Comparison of ENCODE assay signal across 25 cellular contexts in the genomic region with DNA sequence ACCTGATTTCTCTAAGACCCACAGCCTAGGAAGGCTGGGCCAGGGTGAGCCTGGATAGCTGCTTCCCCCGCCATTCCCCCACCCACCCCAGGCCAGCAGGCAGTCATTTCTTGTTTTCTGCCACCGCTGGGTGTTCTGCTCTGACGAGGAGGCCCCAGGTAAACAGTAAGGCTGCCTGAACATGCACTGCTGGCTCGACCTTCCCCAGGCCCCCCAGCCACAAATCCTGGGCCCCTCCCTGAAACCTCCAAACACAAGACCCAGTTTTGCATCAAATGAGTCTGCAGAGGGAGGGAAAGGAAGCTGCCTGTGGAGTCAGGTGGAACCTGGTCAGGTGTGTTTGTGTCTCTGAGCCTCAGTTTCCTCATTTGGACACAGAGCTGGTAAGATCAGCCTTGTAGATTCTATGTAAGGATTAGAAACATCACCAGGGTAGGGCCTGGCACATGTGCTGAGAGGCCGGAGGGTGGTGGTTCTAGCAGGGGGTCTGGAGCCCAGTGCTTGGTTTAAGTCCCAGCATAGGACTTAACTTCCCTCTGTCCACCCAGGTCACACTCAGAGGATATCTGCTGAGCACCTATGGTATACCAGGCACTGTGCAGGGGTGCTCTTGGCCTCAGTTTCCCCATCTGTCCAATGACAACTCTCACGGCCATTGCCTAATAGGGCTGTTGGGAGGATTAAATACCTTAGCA. TPM values are rescaled to one million over a fixed set of nuclear protein-coding genes. Genes with fewer than 3 reads are reported as not detected.
DNase-seq lines count a peak whose midpoint lies in the region; ATAC-seq, FAIRE-seq and TF ChIP-seq lines count a peak whose summit lies in the region.
"Had no signal": no experiment of that assay in that cellular context is flagged by ENCODE, and none has a peak within 500 bp of the region (broad histone marks: within the 10 kb centered on the region; RNA-seq: fewer than 3 reads in every experiment).

No MANE protein-coding gene starts in this region.

- H3K4me1 Mint-ChIP-seq in activated T-cell treated with anti-CD3 and anti-CD28 coated beads, Interleukin-2, amount 50 U/mL, for 24 hours (ENCODE audit: low read depth) = peaks cover 28% of the 10 kb centered on the region
- H3K4me1 Mint-ChIP-seq in activated T-cell treated with anti-CD3 and anti-CD28 coated beads, Interleukin-2, amount 50 U/mL, for 4 hours (ENCODE audit: low read depth) = peaks cover 22% of the 10 kb centered on the region
- H3K4me1 Mint-ChIP-seq in immature natural killer cell = peaks cover 19 to 20% of the 10 kb centered on the region in 2 donors

- H3K4ac ChIP-seq in H1 (replicated peaks; ENCODE audit: insufficient read length, low read depth, low read length) = no peak overlapping the region

- H2AK5ac ChIP-seq in H1 (ENCODE audit: low read depth, low read length) = no peak overlapping the region; the same call in 1 of the 2 replicates

- peak overlapping the region; percentile 52 for H3K27ac Mint-ChIP-seq in activated T-cell treated with anti-CD3 and anti-CD28 coated beads, Interleukin-2, amount 50 U/mL, for 24 hours
- no peak overlapping the region for H3K27ac Mint-ChIP-seq in immature natural killer cell
- H3K27ac Mint-ChIP-seq: CD14-positive monocyte had no signal

- no peaks in the 10 kb centered on the region for H3K9me3 Mint-ChIP-seq in activated T-cell treated with anti-CD3 and anti-CD28 coated beads, Interleukin-2, amount 50 U/mL, for 24 hours
- no peaks in the 10 kb centered on the region for H3K9me3 Mint-ChIP-seq in activated T-cell treated with anti-CD3 and anti-CD28 coated beads, Interleukin-2, amount 50 U/mL, for 4 hours
- peaks cover 0 to 2% (median 0%) of the 10 kb centered on the region in 6 donors for H3K9me3 Mint-ChIP-seq in immature natural killer cell

- no peak overlapping the region for H4K8ac ChIP-seq in H1 (ENCODE audit: extremely low read depth, insufficient read depth, low read length)

- no peak overlapping the region for H3K9ac ChIP-seq in H1 (replicated peaks in 1 of 4; ENCODE audit: extremely low read depth in 1 of 4, low read depth in 3 of 4, low read length in 3 of 4)
- H3K9ac ChIP-seq: GM23248 had no signal

- H3K4me2 ChIP-seq in H1 (ENCODE audit: insufficient read depth in 1 of 2, low read depth in 2 of 2, low read length in 2 of 2) = no peak overlapping the region

- no peak overlapping the region; the same call in 1 of the 2 replicates for H2BK15ac ChIP-seq in H1 (ENCODE audit: low read length)

- H3K4me3 Mint-ChIP-seq in activated T-cell treated with anti-CD3 and anti-CD28 coated beads, Interleukin-2, amount 50 U/mL, for 24 hours = no peak overlapping the region
- H3K4me3 Mint-ChIP-seq in activated T-cell treated with anti-CD3 and anti-CD28 coated beads, Interleukin-2, amount 50 U/mL, for 4 hours = no peak overlapping the region
- H3K4me3 Mint-ChIP-seq in immature natural killer cell = no peak overlapping the region

- H2BK120ac ChIP-seq in H1 (replicated peaks; ENCODE audit: low read depth, low read length) = no peak overlapping the region

- H3K4me1 ChIP-seq in H1 (replicated peaks in 1 of 4; ENCODE audit: control insufficient read depth in 3 of 4, insufficient read depth in 4 of 4, low read length in 3 of 4) (peaks cover 5 to 9% (median 9%) of the 10 kb centered on the region in 4 experiments), thymus (ENCODE audit: control insufficient read depth, insufficient read depth, low read length) (peaks cover 49% of the 10 kb centered on the region)

- H3K36me3 ChIP-seq in H1 (ENCODE audit: control insufficient read depth in 2 of 4, insufficient read depth in 4 of 4, low read length in 3 of 4) (no peaks in the 10 kb centered on the region), thymus (ENCODE audit: control insufficient read depth, insufficient read depth) (no peaks in the 10 kb centered on the region)
- H3K36me3 ChIP-seq: HAP-1, Peyer's patch had no signal

- no peak overlapping the region for H2AFZ ChIP-seq in H1 (ENCODE audit: low read length)
- H2AFZ ChIP-seq: GM23248 had no signal

- CTCF ChIA-PET in H1 (lab: Charles Lee; ENCODE audit: partially characterized antibody) = interaction anchor here (1.4 to 3.8 kb wide), 2 partner anchors 43 to 56 kb away, joined by 3 to 13 read pairs; a partner anchor contains a TSS

- no peaks in the 10 kb centered on the region for H4K20me1 ChIP-seq in H1 (replicated peaks in 1 of 2; ENCODE audit: control insufficient read depth in 1 of 2, insufficient read depth in 2 of 2, low read length in 2 of 2)

- H3K27me3 ChIP-seq in H1 (replicated peaks in 1 of 4; ENCODE audit: control insufficient read depth in 3 of 4, extremely low read depth in 1 of 4, insufficient read depth in 3 of 4, low read length in 3 of 4) (no peaks in the 10 kb centered on the region), thymus (ENCODE audit: control insufficient read depth, insufficient read depth) (no peaks in the 10 kb centered on the region)
- H3K27me3 ChIP-seq: Peyer's patch had no signal

- H2BK5ac ChIP-seq in H1 (ENCODE audit: low read depth, low read length) = no peak overlapping the region

- no peak for ATAC-seq in activated T-cell treated with anti-CD3 and anti-CD28 coated beads, Interleukin-2, amount 50 U/mL, for 4 hours
- ATAC-seq in GM18511 (IDR thresholded peaks at IDR 0.05; ENCODE audit: unreplicated experiment) = no peak
- ATAC-seq: SK-N-SH treated with all-trans-retinoic acid at 6 μM for 48 hours had no signal

- TF ChIP-seq RAD21 in H1 (IDR thresholded peaks at IDR 0.05 in 1 of 2, conservative IDR thresholded peaks at IDR 0.05 in 1 of 2; ENCODE audit: low read depth in 2 of 2, low read length in 2 of 2) = no peak

- no peak overlapping the region for H3K14ac ChIP-seq in H1 (ENCODE audit: insufficient read length)

- 91% methylated on average over 6 of the region's 6 CpGs; no CpG with 5 or more reads in 1 of the 2 experiments for WGBS in H1 (ENCODE audit: extremely low coverage in 1 of 2, insufficient coverage in 1 of 2, insufficient read length in 1 of 2, insufficient replicate concordance in 2 of 2, low coverage in 1 of 2, low lambda C conversion rate in 2 of 2, missing lambda C conversion rate in 1 of 2), 2 experiments
- 68% methylated on average over 6 of the region's 6 CpGs for WGBS in thymus

- no peaks in the 10 kb centered on the region for H3K79me2 ChIP-seq in H1 (ENCODE audit: control insufficient read depth in 1 of 2, insufficient read depth in 2 of 2, low read length in 2 of 2)

- H3K9me3 ChIP-seq in H1 (ENCODE audit: insufficient read depth in 2 of 2, low read depth in 1 of 2, low read length in 1 of 2) = no peaks in the 10 kb centered on the region
- no peaks in the 10 kb centered on the region for H3K9me3 ChIP-seq in thymus (ENCODE audit: control insufficient read depth)
- H3K9me3 ChIP-seq: HAP-1, Peyer's patch had no signal

- H3K56ac ChIP-seq in H1 (replicated peaks; ENCODE audit: insufficient read length, low read depth, low read length) = no peak overlapping the region

- no peak overlapping the region for H4K5ac ChIP-seq in H1 (ENCODE audit: insufficient read length, low read depth, low read length)

- TF ChIP-seq CTCF in GM12865 (IDR thresholded peaks at IDR 0.05; ENCODE audit: insufficient read depth, low read depth, low read length, missing control alignments) (no peak), H1 (IDR thresholded peaks at IDR 0.05; ENCODE audit: control extremely low read depth in 1 of 3, insufficient read depth in 1 of 3, low read depth in 1 of 3, low read length in 3 of 3) (no peak)

- H3K27ac ChIP-seq in H1 (ENCODE audit: low read depth, low read length) = no peak overlapping the region
- H3K27ac ChIP-seq in thymus (ENCODE audit: low read depth) = peak overlapping the region; percentile 55
- H3K27ac ChIP-seq: GM23248 had no signal

- H3K4me3 ChIP-seq in GM12865 (ENCODE audit: low read depth, low read length) = no peak overlapping the region
- no peak overlapping the region for H3K4me3 ChIP-seq in H1 (ENCODE audit: extremely low read depth in 1 of 4, insufficient read depth in 2 of 4, low read depth in 3 of 4, low read length in 4 of 4)
- H3K4me3 ChIP-seq in thymus (ENCODE audit: low read length) = no peak overlapping the region
- H3K4me3 ChIP-seq: GM23248, HAP-1, Peyer's patch had no signal

- no peak for DNase-seq in activated T-cell treated with anti-CD3 and anti-CD28 coated beads, Interleukin-2, amount 50 U/mL, for 24 hours
- no peak for DNase-seq in activated T-cell treated with anti-CD3 and anti-CD28 coated beads, Interleukin-2, amount 50 U/mL, for 4 hours
- DNase-seq in GM12865 (ENCODE audit: low read depth) (peak; percentile 21), H1 (ENCODE audit: low read depth in 1 of 2, low spot score in 2 of 2) (no peak), immature natural killer cell (no peak), SW 1271 (lab: John Stamatoyannopoulos, UW) (no peak)
- DNase-seq: 8988T; EL; GF-D8; GM23248; KG1; NCI-H1092 treated with DMSO at 0.1 percent for 48 hours; NCI-H1436 treated with DMSO at 0.1 percent for 48 hours; NCI-H1930; NCI-H2227 treated with DMSO at 0.1 percent for 48 hours; NCI-H524; NCI-H774; NK-92 treated with Interleukin-12 subunit alpha and Interleukin-12 subunit beta, amount 100 ng/mL, for 24 hours had no signal

- H3K18ac ChIP-seq in H1 (ENCODE audit: extremely low read depth, low read length) = no peak overlapping the region

- no peaks in the 10 kb centered on the region for H3K23me2 ChIP-seq in H1 (ENCODE audit: low read depth, low read length)

- TF ChIP-seq EP300 in H1 (IDR thresholded peaks at IDR 0.05; ENCODE audit: borderline replicate concordance in 1 of 2, low read depth in 2 of 2, low read length in 2 of 2) = no peak

- no peak overlapping the region for H2BK12ac ChIP-seq in H1 (ENCODE audit: low read depth, low read length)

- no peaks in the 10 kb centered on the region for H3K79me1 ChIP-seq in H1 (ENCODE audit: low read depth, low read length)

- H3K27me3 Mint-ChIP-seq in activated T-cell treated with anti-CD3 and anti-CD28 coated beads, Interleukin-2, amount 50 U/mL, for 24 hours = no peaks in the 10 kb centered on the region
- no peaks in the 10 kb centered on the region for H3K27me3 Mint-ChIP-seq in activated T-cell treated with anti-CD3 and anti-CD28 coated beads, Interleukin-2, amount 50 U/mL, for 4 hours (ENCODE audit: low read depth)
- H3K27me3 Mint-ChIP-seq in immature natural killer cell (ENCODE audit: low read depth in 3 of 3) = peaks cover 9 to 22% (median 19%) of the 10 kb centered on the region in 3 donors

- no peak for TF ChIP-seq POLR2A in H1 (IDR thresholded peaks at IDR 0.05; ENCODE audit: control extremely low read depth in 1 of 2, low read depth in 2 of 2, low read length in 2 of 2)

- H3K23ac ChIP-seq in H1 (ENCODE audit: insufficient read length) = no peak overlapping the region

- H4K91ac ChIP-seq in H1 (replicated peaks; ENCODE audit: insufficient read length, low read length) = no peak overlapping the region

- POLR2A ChIA-PET in H1 (lab: Charles Lee; ENCODE audit: partially characterized antibody) = no interaction called here

- H2BK20ac ChIP-seq in H1 (ENCODE audit: low read length) = peak overlapping the region; percentile 82; the same call in 1 of the 2 replicates

- H3K36me3 Mint-ChIP-seq in activated T-cell treated with anti-CD3 and anti-CD28 coated beads, Interleukin-2, amount 50 U/mL, for 24 hours (ENCODE audit: low read depth) = no peaks in the 10 kb centered on the region
- H3K36me3 Mint-ChIP-seq in activated T-cell treated with anti-CD3 and anti-CD28 coated beads, Interleukin-2, amount 50 U/mL, for 4 hours (ENCODE audit: insufficient read depth) = no peaks in the 10 kb centered on the region
- no peaks in the 10 kb centered on the region for H3K36me3 Mint-ChIP-seq in immature natural killer cell
- H3K36me3 Mint-ChIP-seq: CD14-positive monocyte had no signal

- no peak for FAIRE-seq in H1 (lab: Jason Lieb, UNC)

RNA-seq across cellular contexts. Expression of a gene that starts 18.9 kb away (rescaled TPM):
- not detected for total RNA-seq in activated T-cell treated with anti-CD3 and anti-CD28 coated beads, Interleukin-2, amount 50 U/mL, for 4 hours
- total RNA-seq in H1 (2021; fragmentation: NEBNext Ultra II Directional; extraction: Animal tissue kit (Norgen Biotek cat#: 25700)) = 0.82 and 0.92 TPM in 2 replicates
- polyA plus RNA-seq in H1 (2011; rRNA removed) (0.54 TPM in 1 of 2 replicates, not detected in the other), thymus (0.34 TPM), immature natural killer cell (not detected)
- polyA plus RNA-seq in H1 (2011; cell fraction: cytosol; rRNA removed) = 0.65 TPM
- 0.47 TPM for polyA plus RNA-seq in H1 (2011; cell fraction: nucleus; rRNA removed)
- 0.60 to 1.1 TPM in 2 of 4 replicates, not detected in the others for polyA plus RNA-seq in H1 (2012, experiment 1 of 2)
- not detected for polyA plus RNA-seq in H1 (2012, experiment 2 of 2)
- 1.3 TPM for polyA plus RNA-seq in H1 (2013, experiment 1 of 2)
- 0.68 TPM for polyA plus RNA-seq in H1 (2013, experiment 2 of 2)
- polyA minus RNA-seq in H1 (2011; rRNA and poly(A)+ RNA removed) = not detected in 2 replicates
- polyA minus RNA-seq in H1 (2011; cell fraction: cytosol; rRNA and poly(A)+ RNA removed) = not detected
- polyA minus RNA-seq in H1 (2011; cell fraction: nucleus; rRNA and poly(A)+ RNA removed) = not detected
- total RNA-seq: GM23248, HT-29, Peyer's patch had no signal
- polyA plus RNA-seq: CD14-positive monocyte, GM23248 had no signal

RNA-seq across cellular contexts. Expression of a gene that starts 23.7 kb away (rescaled TPM):
- total RNA-seq in activated T-cell treated with anti-CD3 and anti-CD28 coated beads, Interleukin-2, amount 50 U/mL, for 4 hours = not detected
- not detected in 2 replicates for total RNA-seq in H1 (2021; fragmentation: NEBNext Ultra II Directional; extraction: Animal tissue kit (Norgen Biotek cat#: 25700))
- not detected in 2 replicates for polyA plus RNA-seq in H1 (2011; rRNA removed)
- not detected for polyA plus RNA-seq in H1 (2011; cell fraction: cytosol; rRNA removed)
- polyA plus RNA-seq in H1 (2011; cell fraction: nucleus; rRNA removed) = not detected
- not detected in 4 replicates for polyA plus RNA-seq in H1 (2012, experiment 1 of 2)
- polyA plus RNA-seq in H1 (2012, experiment 2 of 2) = not detected
- not detected for polyA plus RNA-seq in H1 (2013, experiment 1 of 2)
- not detected for polyA plus RNA-seq in H1 (2013, experiment 2 of 2)
- not detected in 2 replicates for polyA minus RNA-seq in H1 (2011; rRNA and poly(A)+ RNA removed)
- not detected for polyA minus RNA-seq in H1 (2011; cell fraction: cytosol; rRNA and poly(A)+ RNA removed)
- not detected for polyA minus RNA-seq in H1 (2011; cell fraction: nucleus; rRNA and poly(A)+ RNA removed)
- polyA plus RNA-seq in thymus = 5.2 TPM
- not detected for polyA plus RNA-seq in immature natural killer cell
- total RNA-seq: GM23248, HT-29, Peyer's patch had no signal
- polyA plus RNA-seq: CD14-positive monocyte, GM23248 had no signal

RNA-seq across cellular contexts. Expression of a gene that starts 26.6 kb away (rescaled TPM):
- total RNA-seq in activated T-cell treated with anti-CD3 and anti-CD28 coated beads, Interleukin-2, amount 50 U/mL, for 4 hours = not detected
- total RNA-seq in H1 (2021; fragmentation: NEBNext Ultra II Directional; extraction: Animal tissue kit (Norgen Biotek cat#: 25700)) = not detected in 2 replicates
- polyA plus RNA-seq in H1 (2011; rRNA removed) (not detected in 2 replicates), thymus (not detected), immature natural killer cell (not detected)
- not detected for polyA plus RNA-seq in H1 (2011; cell fraction: cytosol; rRNA removed)
- polyA plus RNA-seq in H1 (2011; cell fraction: nucleus; rRNA removed) = not detected
- polyA plus RNA-seq in H1 (2012, experiment 1 of 2) = not detected in 4 replicates
- polyA plus RNA-seq in H1 (2012, experiment 2 of 2) = not detected
- polyA plus RNA-seq in H1 (2013, experiment 1 of 2) = not detected
- not detected for polyA plus RNA-seq in H1 (2013, experiment 2 of 2)
- not detected in 2 replicates for polyA minus RNA-seq in H1 (2011; rRNA and poly(A)+ RNA removed)
- not detected for polyA minus RNA-seq in H1 (2011; cell fraction: cytosol; rRNA and poly(A)+ RNA removed)
- not detected for polyA minus RNA-seq in H1 (2011; cell fraction: nucleus; rRNA and poly(A)+ RNA removed)
- total RNA-seq: GM23248, HT-29, Peyer's patch had no signal
- polyA plus RNA-seq: CD14-positive monocyte, GM23248 had no signal

RNA-seq across cellular contexts. Expression of a gene that starts 30.9 kb away (rescaled TPM):
- total RNA-seq in activated T-cell treated with anti-CD3 and anti-CD28 coated beads, Interleukin-2, amount 50 U/mL, for 4 hours = not detected
- not detected in 2 replicates for total RNA-seq in H1 (2021; fragmentation: NEBNext Ultra II Directional; extraction: Animal tissue kit (Norgen Biotek cat#: 25700))
- polyA plus RNA-seq in H1 (2011; rRNA removed) = not detected in 2 replicates
- not detected for polyA plus RNA-seq in H1 (2011; cell fraction: cytosol; rRNA removed)
- not detected for polyA plus RNA-seq in H1 (2011; cell fraction: nucleus; rRNA removed)
- polyA plus RNA-seq in H1 (2012, experiment 1 of 2) = not detected in 4 replicates
- polyA plus RNA-seq in H1 (2012, experiment 2 of 2) = not detected
- polyA plus RNA-seq in H1 (2013, experiment 1 of 2) = not detected
- not detected for polyA plus RNA-seq in H1 (2013, experiment 2 of 2)
- polyA minus RNA-seq in H1 (2011; rRNA and poly(A)+ RNA removed) = not detected in 2 replicates
- polyA minus RNA-seq in H1 (2011; cell fraction: cytosol; rRNA and poly(A)+ RNA removed) = not detected
- not detected for polyA minus RNA-seq in H1 (2011; cell fraction: nucleus; rRNA and poly(A)+ RNA removed)
- not detected for polyA plus RNA-seq in thymus
- polyA plus RNA-seq in immature natural killer cell = not detected
- total RNA-seq: GM23248, HT-29, Peyer's patch had no signal
- polyA plus RNA-seq: CD14-positive monocyte, GM23248 had no signal

RNA-seq across cellular contexts. Expression of a gene that starts 44.0 kb away (rescaled TPM):
- total RNA-seq in activated T-cell treated with anti-CD3 and anti-CD28 coated beads, Interleukin-2, amount 50 U/mL, for 4 hours = 100 to 1,000 TPM; 112 to 148 (median 114) TPM
- 48.9 and 49.8 TPM in 2 replicates for total RNA-seq in H1 (2021; fragmentation: NEBNext Ultra II Directional; extraction: Animal tissue kit (Norgen Biotek cat#: 25700))
- polyA plus RNA-seq in H1 (2011; rRNA removed) = 21.0 and 46.5 TPM in 2 replicates
- polyA plus RNA-seq in H1 (2011; cell fraction: cytosol; rRNA removed) = 17.0 TPM
- 36.0 TPM for polyA plus RNA-seq in H1 (2011; cell fraction: nucleus; rRNA removed)
- 9.9 to 28.9 TPM (median 25.5 TPM) in 4 replicates for polyA plus RNA-seq in H1 (2012, experiment 1 of 2)
- 20.5 TPM for polyA plus RNA-seq in H1 (2012, experiment 2 of 2)
- 83.3 TPM for polyA plus RNA-seq in H1 (2013, experiment 1 of 2)
- polyA plus RNA-seq in H1 (2013, experiment 2 of 2) = 90.5 TPM
- 1.7 and 4.1 TPM in 2 replicates for polyA minus RNA-seq in H1 (2011; rRNA and poly(A)+ RNA removed)
- polyA minus RNA-seq in H1 (2011; cell fraction: cytosol; rRNA and poly(A)+ RNA removed) = 22.5 TPM
- polyA minus RNA-seq in H1 (2011; cell fraction: nucleus; rRNA and poly(A)+ RNA removed) = 60.0 TPM
- polyA plus RNA-seq in thymus = 109 TPM
- polyA plus RNA-seq in immature natural killer cell = 10 to 100 TPM; 14.0 to 24.4 (median 14.5) TPM
